Comparison of ENCODE assay signal across 26 cellular contexts in genomic region chr2:87403893-87404175, GRCh38.
"Had no signal": no experiment of that assay in that cellular context is flagged by ENCODE, and none has a peak within 500 bp of the region (broad histone marks: within the 10 kb centered on the region; RNA-seq: fewer than 3 reads in every experiment).

No MANE protein-coding gene starts in this region.

- H2AFZ ChIP-seq: parathyroid adenoma had no signal

- H3K9me3 ChIP-seq: gastrocnemius medialis, neutrophil, right lobe of liver, vagina had no signal

- H3K27me3 ChIP-seq: breast epithelium, gastrocnemius medialis, neutrophil, right lobe of liver, vagina had no signal

- H3K27ac Mint-ChIP-seq: activated B cell treated with CpG ODN at 0.5 μM for 24 hours; activated naive CD4-positive, alpha-beta T cell treated with anti-CD3 and anti-CD28 coated beads, Interleukin-2, amount 50 U/mL, for 72 hours; activated T-helper 1 cell treated with anti-CD3 and anti-CD28 coated beads, Interleukin-12 subunit alpha, Interleukin-12 subunit beta, Interleukin-2, Interleukin-4 antibody, amounts not matched to agents 30 ng/mL and 10 ng/mL and 1 ng/mL, durations not matched to agents 14 hours and 24 hours and 36 hours; dendritic cell treated with granulocyte-macrophage colony-stimulating factor and Interleukin-4, amounts not matched to agents 40 ng/mL and 50 ng/mL, for 4 days; nephron; stimulated activated memory B cell treated with anti-CD40 and anti-IgM and Interleukin-4, amounts not matched to agents 10 μg/mL and 1 μg/mL and 100 μg/mL, for 72 hours; stimulated activated naive CD8-positive, alpha-beta T cell treated with anti-CD3 and anti-CD28 coated beads, Interleukin-15, amount 100 ng/mL, for 72 hours; T-helper 2 cell treated with Interferon-gamma antibody and Interleukin-4, amounts not matched to agents 5 μg/mL and 100 μg/mL, for 36 hours; type B pancreatic cell had no signal

- ATAC-seq: activated naive CD4-positive, alpha-beta T cell treated with anti-CD3 and anti-CD28 coated beads, Interleukin-2, amount 50 U/mL, for 72 hours; gastrocnemius medialis; left cardiac atrium; left ventricle myocardium superior; right lobe of liver; stimulated activated memory B cell treated with anti-CD40 and anti-IgM and Interleukin-4, amounts not matched to agents 10 μg/mL and 1 μg/mL and 100 μg/mL, for 72 hours; stimulated activated naive CD8-positive, alpha-beta T cell treated with anti-CD3 and anti-CD28 coated beads, Interleukin-15, amount 100 ng/mL, for 72 hours had no signal

- H3K4me1 ChIP-seq: breast epithelium, gastrocnemius medialis, parathyroid adenoma, right lobe of liver, vagina had no signal

- H3K36me3 Mint-ChIP-seq: stimulated activated memory B cell treated with anti-CD40 and anti-IgM and Interleukin-4, amounts not matched to agents 10 μg/mL and 1 μg/mL and 100 μg/mL, for 72 hours; type B pancreatic cell had no signal

- H3K9me3 Mint-ChIP-seq: activated naive CD4-positive, alpha-beta T cell treated with anti-CD3 and anti-CD28 coated beads, Interleukin-2, amount 50 U/mL, for 72 hours; dendritic cell treated with granulocyte-macrophage colony-stimulating factor and Interleukin-4, amounts not matched to agents 40 ng/mL and 50 ng/mL, for 4 days; stimulated activated memory B cell treated with anti-CD40 and anti-IgM and Interleukin-4, amounts not matched to agents 10 μg/mL and 1 μg/mL and 100 μg/mL, for 72 hours; type B pancreatic cell had no signal

- H3K79me2 ChIP-seq: parathyroid adenoma had no signal

- H3K27ac ChIP-seq: breast epithelium, gastrocnemius medialis, neutrophil, parathyroid adenoma, right lobe of liver, skin epidermis, vagina had no signal

- H3K4me3 Mint-ChIP-seq: activated B cell treated with CpG ODN at 0.5 μM for 24 hours; activated T-helper 1 cell treated with anti-CD3 and anti-CD28 coated beads, Interleukin-12 subunit alpha, Interleukin-12 subunit beta, Interleukin-2, Interleukin-4 antibody, amounts not matched to agents 30 ng/mL and 10 ng/mL and 1 ng/mL, durations not matched to agents 14 hours and 24 hours and 36 hours; dendritic cell treated with granulocyte-macrophage colony-stimulating factor and Interleukin-4, amounts not matched to agents 40 ng/mL and 50 ng/mL, for 4 days; nephron; stimulated activated memory B cell treated with anti-CD40 and anti-IgM and Interleukin-4, amounts not matched to agents 10 μg/mL and 1 μg/mL and 100 μg/mL, for 72 hours; stimulated activated naive CD8-positive, alpha-beta T cell treated with anti-CD3 and anti-CD28 coated beads, Interleukin-15, amount 100 ng/mL, for 72 hours; T-helper 2 cell treated with Interferon-gamma antibody and Interleukin-4, amounts not matched to agents 5 μg/mL and 100 μg/mL, for 36 hours; type B pancreatic cell had no signal

- H3K36me3 ChIP-seq: breast epithelium, gastrocnemius medialis, neutrophil, right lobe of liver, vagina had no signal

- H3K4me3 ChIP-seq: breast epithelium, gastrocnemius medialis, right lobe of liver, skin epidermis, vagina had no signal

- H3K9ac ChIP-seq: parathyroid adenoma had no signal

- H3K4me1 Mint-ChIP-seq: activated B cell treated with CpG ODN at 0.5 μM for 24 hours; nephron; stimulated activated memory B cell treated with anti-CD40 and anti-IgM and Interleukin-4, amounts not matched to agents 10 μg/mL and 1 μg/mL and 100 μg/mL, for 72 hours; stimulated activated naive CD8-positive, alpha-beta T cell treated with anti-CD3 and anti-CD28 coated beads, Interleukin-15, amount 100 ng/mL, for 72 hours had no signal

- H3K27me3 Mint-ChIP-seq: activated B cell treated with CpG ODN at 0.5 μM for 24 hours; dendritic cell treated with granulocyte-macrophage colony-stimulating factor and Interleukin-4, amounts not matched to agents 40 ng/mL and 50 ng/mL, for 4 days; stimulated activated memory B cell treated with anti-CD40 and anti-IgM and Interleukin-4, amounts not matched to agents 10 μg/mL and 1 μg/mL and 100 μg/mL, for 72 hours; stimulated activated naive CD8-positive, alpha-beta T cell treated with anti-CD3 and anti-CD28 coated beads, Interleukin-15, amount 100 ng/mL, for 72 hours; type B pancreatic cell had no signal

- DNase-seq: activated B cell treated with CpG ODN at 0.5 μM for 24 hours; activated CD4-positive, alpha-beta T cell treated with anti-CD3 and anti-CD28 coated beads, Interleukin-2, amount 50 U/mL, for 4 hours; activated gamma-delta T cell treated with Interleukin-2 at 50 U/mL for 16 hours; activated T-cell treated with anti-CD3 and anti-CD28 coated beads, Interleukin-2, amount 50 U/mL, for 1 hour; central memory CD4-positive, alpha-beta T cell; gastrocnemius medialis; glutamatergic neuron; left cardiac atrium; left ventricle myocardium superior; stimulated activated CD4-positive, alpha-beta T cell treated with anti-CD3 and anti-CD28 coated beads, Interleukin-4, amount 100 ng/mL, for 24 hours; substantia nigra; T-helper 1 cell had no signal
